In the genomic region with DNA sequence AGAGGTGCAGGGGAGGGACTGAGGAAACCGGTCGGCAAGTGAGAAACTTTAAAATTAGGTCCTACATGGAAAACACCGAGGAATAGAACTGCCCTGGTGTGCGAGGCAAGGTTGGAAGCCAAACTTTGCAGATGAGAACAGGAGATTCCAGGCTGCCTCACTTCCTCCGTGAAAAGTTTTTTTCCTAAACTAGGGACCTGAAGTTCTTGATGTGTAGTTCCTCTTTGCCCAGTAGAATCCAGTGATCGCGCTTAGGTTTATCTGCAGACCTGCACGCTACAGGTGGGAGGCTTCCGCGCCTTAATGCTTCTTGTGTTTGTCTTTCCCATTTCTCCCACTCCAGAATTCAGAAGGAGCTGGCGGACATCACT, we compare ENCODE assay signal across 1 cellular context.
TF ChIP-seq lines count a peak whose summit lies in the region.

No MANE protein-coding gene starts in this region.

TF ChIP-seq in SK-N-SH, 30 proteins besides CTCF, POLR2A, EP300 and RAD21 (continued from another document):
- TF ChIP-seq, protein P1, sequence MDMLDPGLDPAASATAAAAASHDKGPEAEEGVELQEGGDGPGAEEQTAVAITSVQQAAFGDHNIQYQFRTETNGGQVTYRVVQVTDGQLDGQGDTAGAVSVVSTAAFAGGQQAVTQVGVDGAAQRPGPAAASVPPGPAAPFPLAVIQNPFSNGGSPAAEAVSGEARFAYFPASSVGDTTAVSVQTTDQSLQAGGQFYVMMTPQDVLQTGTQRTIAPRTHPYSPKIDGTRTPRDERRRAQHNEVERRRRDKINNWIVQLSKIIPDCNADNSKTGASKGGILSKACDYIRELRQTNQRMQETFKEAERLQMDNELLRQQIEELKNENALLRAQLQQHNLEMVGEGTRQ (IDR thresholded peaks at IDR 0.05; ENCODE audit: borderline replicate concordance, low read depth, low read length), result no peak
- TF ChIP-seq FOSL2 (IDR thresholded peaks at IDR 0.05; ENCODE audit: borderline replicate concordance, low read depth) (no peak), RFX5 (IDR thresholded peaks at IDR 0.05; ENCODE audit: low read length) (no peak), TCF12 (IDR thresholded peaks at IDR 0.05) (no peak), TEAD4 (IDR thresholded peaks at IDR 0.05; ENCODE audit: borderline replicate concordance, insufficient read depth) (no peak), FOXM1 (IDR thresholded peaks at IDR 0.05; ENCODE audit: low read depth) (no peak), TAF1 (IDR thresholded peaks at IDR 0.05; ENCODE audit: borderline replicate concordance, low read depth, low read length) (no peak)
- TF ChIP-seq, protein P2, sequence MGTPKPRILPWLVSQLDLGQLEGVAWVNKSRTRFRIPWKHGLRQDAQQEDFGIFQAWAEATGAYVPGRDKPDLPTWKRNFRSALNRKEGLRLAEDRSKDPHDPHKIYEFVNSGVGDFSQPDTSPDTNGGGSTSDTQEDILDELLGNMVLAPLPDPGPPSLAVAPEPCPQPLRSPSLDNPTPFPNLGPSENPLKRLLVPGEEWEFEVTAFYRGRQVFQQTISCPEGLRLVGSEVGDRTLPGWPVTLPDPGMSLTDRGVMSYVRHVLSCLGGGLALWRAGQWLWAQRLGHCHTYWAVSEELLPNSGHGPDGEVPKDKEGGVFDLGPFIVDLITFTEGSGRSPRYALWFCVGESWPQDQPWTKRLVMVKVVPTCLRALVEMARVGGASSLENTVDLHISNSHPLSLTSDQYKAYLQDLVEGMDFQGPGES (IDR thresholded peaks at IDR 0.05; ENCODE audit: low read depth, low read length), result no peak
- TF ChIP-seq, protein P3, sequence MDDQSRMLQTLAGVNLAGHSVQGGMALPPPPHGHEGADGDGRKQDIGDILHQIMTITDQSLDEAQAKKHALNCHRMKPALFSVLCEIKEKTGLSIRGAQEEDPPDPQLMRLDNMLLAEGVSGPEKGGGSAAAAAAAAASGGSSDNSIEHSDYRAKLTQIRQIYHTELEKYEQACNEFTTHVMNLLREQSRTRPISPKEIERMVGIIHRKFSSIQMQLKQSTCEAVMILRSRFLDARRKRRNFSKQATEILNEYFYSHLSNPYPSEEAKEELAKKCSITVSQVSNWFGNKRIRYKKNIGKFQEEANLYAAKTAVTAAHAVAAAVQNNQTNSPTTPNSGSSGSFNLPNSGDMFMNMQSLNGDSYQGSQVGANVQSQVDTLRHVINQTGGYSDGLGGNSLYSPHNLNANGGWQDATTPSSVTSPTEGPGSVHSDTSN (IDR thresholded peaks at IDR 0.05), result no peak
